ENCODE assay signal across 2 cellular contexts in genomic region chr12:4307593-4308333, GRCh38.
TF ChIP-seq lines count a peak whose summit lies in the region.

No MANE protein-coding gene starts in this region.

TF ChIP-seq in H1, 55 proteins besides CTCF, POLR2A, EP300 and RAD21 (continued from another document):
- peak; percentile 47; the same call in 1 of the 2 replicates for TF ChIP-seq GTF2F1 (IDR thresholded peaks at IDR 0.05; ENCODE audit: borderline replicate concordance, low read depth, low read length)
- peak; percentile 59 for TF ChIP-seq ASH2L (IDR thresholded peaks at IDR 0.05; ENCODE audit: low read length)

TF ChIP-seq in HepG2, 621 proteins besides CTCF, POLR2A, EP300 and RAD21 (continued from another document and continues in another):
- TF ChIP-seq, protein P1, sequence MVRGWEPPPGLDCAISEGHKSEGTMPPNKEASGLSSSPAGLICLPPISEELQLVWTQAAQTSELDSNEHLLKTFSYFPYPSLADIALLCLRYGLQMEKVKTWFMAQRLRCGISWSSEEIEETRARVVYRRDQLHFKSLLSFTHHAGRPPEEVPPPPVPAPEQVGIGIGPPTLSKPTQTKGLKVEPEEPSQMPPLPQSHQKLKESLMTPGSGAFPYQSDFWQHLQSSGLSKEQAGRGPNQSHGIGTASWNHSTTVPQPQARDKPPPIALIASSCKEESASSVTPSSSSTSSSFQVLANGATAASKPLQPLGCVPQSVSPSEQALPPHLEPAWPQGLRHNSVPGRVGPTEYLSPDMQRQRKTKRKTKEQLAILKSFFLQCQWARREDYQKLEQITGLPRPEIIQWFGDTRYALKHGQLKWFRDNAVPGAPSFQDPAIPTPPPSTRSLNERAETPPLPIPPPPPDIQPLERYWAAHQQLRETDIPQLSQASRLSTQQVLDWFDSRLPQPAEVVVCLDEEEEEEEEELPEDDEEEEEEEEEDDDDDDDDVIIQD (CRISPR knock-in tag; IDR thresholded peaks at IDR 0.05; ENCODE audit: low read depth), result peak; percentile 32; the same call in 1 of the 2 replicates
- peak; percentile 68 for TF ChIP-seq ZNF687 (CRISPR knock-in tag; IDR thresholded peaks at IDR 0.05)
- TF ChIP-seq ZNF34 (CRISPR knock-in tag; IDR thresholded peaks at IDR 0.05; ENCODE audit: borderline replicate concordance), result 0 out of 2 replicates have a peak, but pooled peaks have one; percentile 55
- peak; percentile 27; the same call in 1 of the 2 replicates for TF ChIP-seq ZNF280B (CRISPR knock-in tag; IDR thresholded peaks at IDR 0.05; ENCODE audit: borderline replicate concordance)
- peak; percentile 33; the same call in 1 of the 2 replicates for TF ChIP-seq ELF3 (CRISPR knock-in tag; IDR thresholded peaks at IDR 0.05)
- TF ChIP-seq SRSF1 (optimal IDR thresholded peaks at IDR 0.05; ENCODE audit: low read depth, low read length), result no peak
- peak; percentile 65 for TF ChIP-seq HDAC1 (CRISPR knock-in tag; IDR thresholded peaks at IDR 0.05)
- peak; percentile 66 for TF ChIP-seq PATZ1 (CRISPR knock-in tag; IDR thresholded peaks at IDR 0.05)
- 0 out of 2 replicates have a peak, but pooled peaks have one; percentile 39 for TF ChIP-seq ZSCAN9 (CRISPR knock-in tag; IDR thresholded peaks at IDR 0.05; ENCODE audit: borderline replicate concordance)
- TF ChIP-seq, protein P2, sequence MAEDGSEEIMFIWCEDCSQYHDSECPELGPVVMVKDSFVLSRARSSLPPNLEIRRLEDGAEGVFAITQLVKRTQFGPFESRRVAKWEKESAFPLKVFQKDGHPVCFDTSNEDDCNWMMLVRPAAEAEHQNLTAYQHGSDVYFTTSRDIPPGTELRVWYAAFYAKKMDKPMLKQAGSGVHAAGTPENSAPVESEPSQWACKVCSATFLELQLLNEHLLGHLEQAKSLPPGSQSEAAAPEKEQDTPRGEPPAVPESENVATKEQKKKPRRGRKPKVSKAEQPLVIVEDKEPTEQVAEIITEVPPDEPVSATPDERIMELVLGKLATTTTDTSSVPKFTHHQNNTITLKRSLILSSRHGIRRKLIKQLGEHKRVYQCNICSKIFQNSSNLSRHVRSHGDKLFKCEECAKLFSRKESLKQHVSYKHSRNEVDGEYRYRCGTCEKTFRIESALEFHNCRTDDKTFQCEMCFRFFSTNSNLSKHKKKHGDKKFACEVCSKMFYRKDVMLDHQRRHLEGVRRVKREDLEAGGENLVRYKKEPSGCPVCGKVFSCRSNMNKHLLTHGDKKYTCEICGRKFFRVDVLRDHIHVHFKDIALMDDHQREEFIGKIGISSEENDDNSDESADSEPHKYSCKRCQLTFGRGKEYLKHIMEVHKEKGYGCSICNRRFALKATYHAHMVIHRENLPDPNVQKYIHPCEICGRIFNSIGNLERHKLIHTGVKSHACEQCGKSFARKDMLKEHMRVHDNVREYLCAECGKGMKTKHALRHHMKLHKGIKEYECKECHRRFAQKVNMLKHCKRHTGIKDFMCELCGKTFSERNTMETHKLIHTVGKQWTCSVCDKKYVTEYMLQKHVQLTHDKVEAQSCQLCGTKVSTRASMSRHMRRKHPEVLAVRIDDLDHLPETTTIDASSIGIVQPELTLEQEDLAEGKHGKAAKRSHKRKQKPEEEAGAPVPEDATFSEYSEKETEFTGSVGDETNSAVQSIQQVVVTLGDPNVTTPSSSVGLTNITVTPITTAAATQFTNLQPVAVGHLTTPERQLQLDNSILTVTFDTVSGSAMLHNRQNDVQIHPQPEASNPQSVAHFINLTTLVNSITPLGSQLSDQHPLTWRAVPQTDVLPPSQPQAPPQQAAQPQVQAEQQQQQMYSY (CRISPR knock-in tag; IDR thresholded peaks at IDR 0.05), result no peak
- peak; percentile 60; the same call in 1 of the 2 replicates for TF ChIP-seq ZMYM4 (CRISPR knock-in tag; IDR thresholded peaks at IDR 0.05)
- TF ChIP-seq YEATS4 (CRISPR knock-in tag; IDR thresholded peaks at IDR 0.05; ENCODE audit: borderline replicate concordance), result peak; percentile 54; the same call in 1 of the 2 replicates
- TF ChIP-seq ZNF564 (CRISPR knock-in tag; IDR thresholded peaks at IDR 0.05), result no peak
- TF ChIP-seq, protein P3, sequence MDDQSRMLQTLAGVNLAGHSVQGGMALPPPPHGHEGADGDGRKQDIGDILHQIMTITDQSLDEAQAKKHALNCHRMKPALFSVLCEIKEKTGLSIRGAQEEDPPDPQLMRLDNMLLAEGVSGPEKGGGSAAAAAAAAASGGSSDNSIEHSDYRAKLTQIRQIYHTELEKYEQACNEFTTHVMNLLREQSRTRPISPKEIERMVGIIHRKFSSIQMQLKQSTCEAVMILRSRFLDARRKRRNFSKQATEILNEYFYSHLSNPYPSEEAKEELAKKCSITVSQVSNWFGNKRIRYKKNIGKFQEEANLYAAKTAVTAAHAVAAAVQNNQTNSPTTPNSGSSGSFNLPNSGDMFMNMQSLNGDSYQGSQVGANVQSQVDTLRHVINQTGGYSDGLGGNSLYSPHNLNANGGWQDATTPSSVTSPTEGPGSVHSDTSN (CRISPR knock-in tag; IDR thresholded peaks at IDR 0.05; ENCODE audit: borderline replicate concordance), result no peak
- no peak for TF ChIP-seq ZNF543 (CRISPR knock-in tag; IDR thresholded peaks at IDR 0.05)
- peak; percentile 36; the same call in 1 of the 2 replicates for TF ChIP-seq ZFY (CRISPR knock-in tag; IDR thresholded peaks at IDR 0.05)
- TF ChIP-seq ZNF234 (CRISPR knock-in tag; conservative IDR thresholded peaks at IDR 0.05), result no peak
- TF ChIP-seq SMC3 (IDR thresholded peaks at IDR 0.05; ENCODE audit: low read length), result peak; percentile 70
- 0 out of 2 replicates have a peak, but pooled peaks have one; percentile 17 for TF ChIP-seq ZSCAN29 (CRISPR knock-in tag; conservative IDR thresholded peaks at IDR 0.05)
- TF ChIP-seq KIAA2018 (CRISPR knock-in tag; IDR thresholded peaks at IDR 0.05; ENCODE audit: borderline replicate concordance), result no peak
- peak; percentile 30 for TF ChIP-seq TAF15 (IDR thresholded peaks at IDR 0.05; ENCODE audit: low read depth, low read length, poor library complexity, severe bottlenecking)
- TF ChIP-seq ZNF552 (CRISPR knock-in tag; IDR thresholded peaks at IDR 0.05; ENCODE audit: borderline replicate concordance), result peak; percentile 36; the same call in 1 of the 2 replicates
- no peak for TF ChIP-seq ZNF160 (CRISPR knock-in tag; IDR thresholded peaks at IDR 0.05)
- TF ChIP-seq ZNF136 (CRISPR knock-in tag; IDR thresholded peaks at IDR 0.05; ENCODE audit: low read depth), result no peak
- peak; percentile 87 for TF ChIP-seq ZSCAN25 (CRISPR knock-in tag; IDR thresholded peaks at IDR 0.05)
- 0 out of 2 replicates have a peak, but pooled peaks have one; percentile 24 for TF ChIP-seq SPEN (CRISPR knock-in tag; IDR thresholded peaks at IDR 0.05; ENCODE audit: low read depth)
